8 cellular contexts compared by ENCODE assay signal in the genomic region with DNA sequence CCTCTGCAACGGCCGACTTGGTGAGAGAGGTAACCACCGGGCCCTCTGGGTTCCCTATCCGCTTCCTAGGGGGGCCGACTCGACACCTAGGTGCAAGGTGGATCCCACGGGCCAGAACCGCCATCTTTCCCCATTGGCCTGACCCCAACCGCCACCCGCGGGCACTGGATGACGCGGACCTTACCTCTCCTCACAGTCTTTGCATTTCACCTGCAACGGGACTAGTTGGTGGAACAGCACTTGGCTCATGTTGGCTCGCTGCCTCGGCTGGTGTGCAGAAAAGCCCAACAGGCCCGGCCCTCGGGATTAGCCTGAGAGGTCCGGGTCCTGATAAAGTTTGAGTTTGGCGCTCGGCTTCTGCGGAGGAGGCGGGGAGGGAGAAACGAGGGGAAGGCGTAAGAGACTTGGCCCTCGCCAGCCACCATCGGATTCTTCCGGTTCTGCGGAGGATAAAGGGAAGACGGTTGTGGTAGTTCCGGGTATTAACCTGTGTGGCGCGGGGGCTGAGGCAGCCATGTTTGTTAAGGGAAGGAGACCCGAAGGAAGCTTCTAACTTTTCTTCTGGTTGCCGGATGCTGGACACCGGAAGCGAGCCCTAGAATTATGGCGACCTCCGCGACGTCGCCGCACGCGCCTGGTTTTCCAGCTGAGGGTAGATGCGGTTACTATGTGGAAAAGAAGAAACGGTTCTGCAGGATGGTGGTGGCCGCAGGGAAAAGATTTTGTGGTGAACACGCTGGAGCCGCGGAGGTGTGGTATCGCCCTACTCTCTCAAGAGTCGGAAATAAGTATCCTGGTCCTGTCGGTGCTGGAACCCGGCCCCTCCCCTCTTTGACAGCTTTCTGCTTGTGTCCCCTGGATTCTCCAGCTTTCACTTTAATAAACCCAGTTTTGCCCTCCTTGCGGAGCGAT. TPM values are rescaled to one million over a fixed set of nuclear protein-coding genes. Genes with fewer than 3 reads are reported as not detected.
DNase-seq lines count a peak whose midpoint lies in the region; ATAC-seq and TF ChIP-seq lines count a peak whose summit lies in the region.

A gene with protein sequence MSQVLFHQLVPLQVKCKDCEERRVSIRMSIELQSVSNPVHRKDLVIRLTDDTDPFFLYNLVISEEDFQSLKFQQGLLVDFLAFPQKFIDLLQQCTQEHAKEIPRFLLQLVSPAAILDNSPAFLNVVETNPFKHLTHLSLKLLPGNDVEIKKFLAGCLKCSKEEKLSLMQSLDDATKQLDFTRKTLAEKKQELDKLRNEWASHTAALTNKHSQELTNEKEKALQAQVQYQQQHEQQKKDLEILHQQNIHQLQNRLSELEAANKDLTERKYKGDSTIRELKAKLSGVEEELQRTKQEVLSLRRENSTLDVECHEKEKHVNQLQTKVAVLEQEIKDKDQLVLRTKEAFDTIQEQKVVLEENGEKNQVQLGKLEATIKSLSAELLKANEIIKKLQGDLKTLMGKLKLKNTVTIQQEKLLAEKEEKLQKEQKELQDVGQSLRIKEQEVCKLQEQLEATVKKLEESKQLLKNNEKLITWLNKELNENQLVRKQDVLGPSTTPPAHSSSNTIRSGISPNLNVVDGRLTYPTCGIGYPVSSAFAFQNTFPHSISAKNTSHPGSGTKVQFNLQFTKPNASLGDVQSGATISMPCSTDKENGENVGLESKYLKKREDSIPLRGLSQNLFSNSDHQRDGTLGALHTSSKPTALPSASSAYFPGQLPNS (minus strand): TSS at position 365 of the 912 bp plus-strand sequence. CDS start 116 bp downstream, at position 249.
A gene with protein sequence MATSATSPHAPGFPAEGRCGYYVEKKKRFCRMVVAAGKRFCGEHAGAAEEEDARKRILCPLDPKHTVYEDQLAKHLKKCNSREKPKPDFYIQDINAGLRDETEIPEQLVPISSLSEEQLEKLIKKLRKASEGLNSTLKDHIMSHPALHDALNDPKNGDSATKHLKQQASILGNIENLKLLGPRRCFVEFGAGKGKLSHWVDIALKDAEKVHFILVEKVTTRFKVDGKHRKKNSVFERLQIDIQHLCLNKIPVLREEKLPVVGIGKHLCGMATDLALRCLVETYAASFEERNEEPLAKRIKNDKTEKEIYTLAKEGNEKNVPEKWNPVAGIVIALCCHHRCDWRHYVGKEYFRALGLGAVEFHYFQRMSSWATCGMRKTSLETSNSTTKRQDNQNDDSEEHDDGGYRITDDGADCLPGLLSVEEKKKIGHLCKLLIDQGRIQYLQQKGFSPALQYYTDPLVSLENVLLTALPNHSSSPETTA (plus strand): TSS at position 598 of the 912 bp plus-strand sequence. CDS start 6 bp downstream, at position 604.

- CTCF ChIA-PET in PC-3 (lab: Charles Lee) = no interaction called here

- no peaks in the 10 kb centered on the region for H3K9me2 ChIP-seq in PC-3 (replicated peaks; ENCODE audit: low read length)

- no peaks in the 10 kb centered on the region for H3K27me3 ChIP-seq in PC-3 (ENCODE audit: low read length)

- H3K36me3 ChIP-seq in PC-3 (ENCODE audit: low read depth, low read length) = peaks cover 6% of the 10 kb centered on the region

- peaks cover 75% of the 10 kb centered on the region for H3K79me2 ChIP-seq in PC-3 (ENCODE audit: low read length)

- peak within 1 kb of the TSS; percentile 88 for H3K4me2 ChIP-seq in PC-3 (ENCODE audit: low read length)

- no peaks in the 10 kb centered on the region for H3F3A ChIP-seq in PC-3 (ENCODE audit: low read length, unreplicated experiment)

- BruUV-seq in PC-3 (replicated peaks; lab: Mats Ljungman, UMichigan) = TSS peak; percentile 80

- H3K4me3 ChIP-seq in PC-3 (ENCODE audit: low read length) (peak within 1 kb of the TSS; percentile 77), epithelial cell of proximal tubule (ENCODE audit: low read depth, low read length) (peak within 1 kb of the TSS; percentile 95)

- peak; percentile 98 for DNase-seq in DMS114 treated with DMSO at 0.1 percent for 48 hours (lab: John Stamatoyannopoulos, UW; ENCODE audit: unreplicated experiment)
- peak; percentile 97 for DNase-seq in PC-3
- peak; percentile 87 for DNase-seq in activated T-cell treated with anti-CD3 and anti-CD28 coated beads for 48 hours (ENCODE audit: low read depth)
- peak; percentile 91 for DNase-seq in epithelial cell of proximal tubule (ENCODE audit: low read depth)
- DNase-seq in mucosa of gallbladder (ENCODE audit: low spot score) = peak; percentile 98
- DNase-seq in stimulated activated CD8-positive, alpha-beta memory T cell treated with anti-CD3 and anti-CD28 coated beads, Interleukin-4, amount 100 ng/mL, for 4 hours (ENCODE audit: low read depth in 2 of 2, low spot score in 1 of 2) = peak; percentile 88 to 89

- peak within 1 kb of the TSS; percentile 78 for H2AFZ ChIP-seq in PC-3 (ENCODE audit: low read length)

- peaks cover 7% of the 10 kb centered on the region for H4K20me1 ChIP-seq in PC-3 (ENCODE audit: low read length)

- H3K4me1 ChIP-seq in PC-3 (ENCODE audit: insufficient read depth, low read length) = peaks cover 29% of the 10 kb centered on the region

- H3K9ac ChIP-seq in PC-3 (ENCODE audit: low read length) = peak within 1 kb of the TSS; percentile 84

- ATAC-seq in GM21576 (IDR thresholded peaks at IDR 0.05; ENCODE audit: unreplicated experiment) (peak; percentile 90), PC-3 (peak; percentile 94)

- POLR2A ChIA-PET in PC-3 (lab: Charles Lee; ENCODE audit: unreplicated experiment) = interaction anchor here (0.5 to 1.0 kb wide), 3 partner anchors 9 to 295 kb away, joined by 3 to 5 read pairs (median 3); no protein-coding TSS in a partner anchor

- TF ChIP-seq CTCF in PC-3 (conservative IDR thresholded peaks at IDR 0.05; ENCODE audit: low read depth, low read length) (no peak), epithelial cell of proximal tubule (conservative IDR thresholded peaks at IDR 0.05; ENCODE audit: low read depth, low read length) (no peak)

- no peak for TF ChIP-seq RAD21 in Ishikawa (IDR thresholded peaks at IDR 0.05; ENCODE audit: low read depth)

- H3K27ac ChIP-seq in PC-3 (ENCODE audit: low read length) = peak within 1 kb of the TSS; percentile 59

- H3K9me3 ChIP-seq in PC-3 (ENCODE audit: low read length) = no peaks in the 10 kb centered on the region

- intact Hi-C loops in PC-3 (cut with micrococcal nuclease) = loop anchor here (2.0 to 5.0 kb wide), 5 partner anchors 46 to 326 kb away; a partner anchor contains a TSS

- peak; percentile 42; the same call in 1 of the 2 replicates for TF ChIP-seq EP300 in Ishikawa (IDR thresholded peaks at IDR 0.05; ENCODE audit: borderline replicate concordance)

TF ChIP-seq in Ishikawa, 13 proteins besides CTCF, POLR2A, EP300 and RAD21:
- TF ChIP-seq TAF1 (IDR thresholded peaks at IDR 0.05; ENCODE audit: low read depth) = peak; percentile 55
- TF ChIP-seq NFIC (IDR thresholded peaks at IDR 0.05) = peak; percentile 51; the same call in 1 of the 2 replicates
- peak; percentile 90 for TF ChIP-seq EGR1 (IDR thresholded peaks at IDR 0.05)
- peak; percentile 99 for TF ChIP-seq YY1 (IDR thresholded peaks at IDR 0.05; ENCODE audit: low read depth)
- TF ChIP-seq TEAD4 (IDR thresholded peaks at IDR 0.05) = peak; percentile 33
- no peak for TF ChIP-seq FOXM1 (IDR thresholded peaks at IDR 0.05; ENCODE audit: borderline replicate concordance, low read depth)
- TF ChIP-seq, protein P1, sequence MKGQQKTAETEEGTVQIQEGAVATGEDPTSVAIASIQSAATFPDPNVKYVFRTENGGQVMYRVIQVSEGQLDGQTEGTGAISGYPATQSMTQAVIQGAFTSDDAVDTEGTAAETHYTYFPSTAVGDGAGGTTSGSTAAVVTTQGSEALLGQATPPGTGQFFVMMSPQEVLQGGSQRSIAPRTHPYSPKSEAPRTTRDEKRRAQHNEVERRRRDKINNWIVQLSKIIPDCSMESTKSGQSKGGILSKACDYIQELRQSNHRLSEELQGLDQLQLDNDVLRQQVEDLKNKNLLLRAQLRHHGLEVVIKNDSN (IDR thresholded peaks at IDR 0.05) = no peak; the same call in 1 of the 2 replicates
- TF ChIP-seq ZBTB7A (IDR thresholded peaks at IDR 0.05; ENCODE audit: low read depth) = no peak
- no peak; the same call in 1 of the 2 replicates for TF ChIP-seq CREB1 (IDR thresholded peaks at IDR 0.05; ENCODE audit: low read depth)
- TF ChIP-seq, protein P2, sequence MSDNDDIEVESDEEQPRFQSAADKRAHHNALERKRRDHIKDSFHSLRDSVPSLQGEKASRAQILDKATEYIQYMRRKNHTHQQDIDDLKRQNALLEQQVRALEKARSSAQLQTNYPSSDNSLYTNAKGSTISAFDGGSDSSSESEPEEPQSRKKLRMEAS (IDR thresholded peaks at IDR 0.05) = peak; percentile 94
- TF ChIP-seq TCF12 (IDR thresholded peaks at IDR 0.05; ENCODE audit: low read depth) = peak; percentile 54; the same call in 1 of the 2 replicates
- TF ChIP-seq, protein P3, sequence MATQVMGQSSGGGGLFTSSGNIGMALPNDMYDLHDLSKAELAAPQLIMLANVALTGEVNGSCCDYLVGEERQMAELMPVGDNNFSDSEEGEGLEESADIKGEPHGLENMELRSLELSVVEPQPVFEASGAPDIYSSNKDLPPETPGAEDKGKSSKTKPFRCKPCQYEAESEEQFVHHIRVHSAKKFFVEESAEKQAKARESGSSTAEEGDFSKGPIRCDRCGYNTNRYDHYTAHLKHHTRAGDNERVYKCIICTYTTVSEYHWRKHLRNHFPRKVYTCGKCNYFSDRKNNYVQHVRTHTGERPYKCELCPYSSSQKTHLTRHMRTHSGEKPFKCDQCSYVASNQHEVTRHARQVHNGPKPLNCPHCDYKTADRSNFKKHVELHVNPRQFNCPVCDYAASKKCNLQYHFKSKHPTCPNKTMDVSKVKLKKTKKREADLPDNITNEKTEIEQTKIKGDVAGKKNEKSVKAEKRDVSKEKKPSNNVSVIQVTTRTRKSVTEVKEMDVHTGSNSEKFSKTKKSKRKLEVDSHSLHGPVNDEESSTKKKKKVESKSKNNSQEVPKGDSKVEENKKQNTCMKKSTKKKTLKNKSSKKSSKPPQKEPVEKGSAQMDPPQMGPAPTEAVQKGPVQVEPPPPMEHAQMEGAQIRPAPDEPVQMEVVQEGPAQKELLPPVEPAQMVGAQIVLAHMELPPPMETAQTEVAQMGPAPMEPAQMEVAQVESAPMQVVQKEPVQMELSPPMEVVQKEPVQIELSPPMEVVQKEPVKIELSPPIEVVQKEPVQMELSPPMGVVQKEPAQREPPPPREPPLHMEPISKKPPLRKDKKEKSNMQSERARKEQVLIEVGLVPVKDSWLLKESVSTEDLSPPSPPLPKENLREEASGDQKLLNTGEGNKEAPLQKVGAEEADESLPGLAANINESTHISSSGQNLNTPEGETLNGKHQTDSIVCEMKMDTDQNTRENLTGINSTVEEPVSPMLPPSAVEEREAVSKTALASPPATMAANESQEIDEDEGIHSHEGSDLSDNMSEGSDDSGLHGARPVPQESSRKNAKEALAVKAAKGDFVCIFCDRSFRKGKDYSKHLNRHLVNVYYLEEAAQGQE (IDR thresholded peaks at IDR 0.05; ENCODE audit: low read depth) = no peak
- TF ChIP-seq CEBPB (IDR thresholded peaks at IDR 0.05) = no peak

RNA-seq across cellular contexts. Expression of the first gene that starts in this region (rescaled TPM):
- total RNA-seq in PC-3 (2014; rRNA removed) = 9.0 and 9.2 TPM in 2 replicates
- total RNA-seq in epithelial cell of proximal tubule = 8.2 TPM in 2 replicates
- 2.8 TPM for total RNA-seq in mucosa of gallbladder

RNA-seq across cellular contexts. Expression of the second gene that starts in this region (rescaled TPM):
- total RNA-seq in PC-3 (2014; rRNA removed) (6.7 and 9.4 TPM in 2 replicates), epithelial cell of proximal tubule (6.7 and 19.0 TPM in 2 replicates), mucosa of gallbladder (11.1 TPM)

Comparison
In these comparisons a context has a peak if more than half of its experiments do, and no peak if none do; other contexts are left out.
1. Peak in every context shown above with its lines: DNase-seq, ATAC-seq, H3K4me3 ChIP-seq and H3K27ac ChIP-seq.